8 cellular contexts compared by ENCODE assay signal in genomic region chr7:44881610-44882009, GRCh38. TPM values are rescaled to one million over a fixed set of nuclear protein-coding genes. Genes with fewer than 3 reads are reported as not detected.
DNase-seq lines count a peak whose midpoint lies in the region; ATAC-seq and TF ChIP-seq lines count a peak whose summit lies in the region.

No MANE protein-coding gene starts in this region.

- no peak overlapping the region for H3K9ac ChIP-seq in mucosa of rectum (ENCODE audit: low read depth in 1 of 2, low read length in 2 of 2)

- peak; percentile 48; the same call in 1 of the 2 replicates for TF ChIP-seq EP300 in Ishikawa (IDR thresholded peaks at IDR 0.05; ENCODE audit: borderline replicate concordance)

- H3K9me3 Mint-ChIP-seq in CD4-positive, CD25-positive, alpha-beta regulatory T cell, result peaks cover 0 to 11% (median 0%) of the 10 kb centered on the region in 7 donors

- H3K36me3 ChIP-seq in CD4-positive, CD25-positive, alpha-beta regulatory T cell (ENCODE audit: control insufficient read depth, insufficient read depth, low read length), result no peaks in the 10 kb centered on the region
- H3K36me3 ChIP-seq in mucosa of rectum (ENCODE audit: control insufficient read depth in 2 of 2, insufficient read depth in 2 of 2, low read length in 2 of 2), result peaks cover 0 to 8% of the 10 kb centered on the region in 2 donors

- peaks cover 11% of the 10 kb centered on the region for H3K36me3 Mint-ChIP-seq in CD4-positive, CD25-positive, alpha-beta regulatory T cell

- H3K4me1 Mint-ChIP-seq in CD4-positive, CD25-positive, alpha-beta regulatory T cell, result peaks cover 28 to 67% (median 47%) of the 10 kb centered on the region in 4 donors

- peaks cover 5% of the 10 kb centered on the region for H3K27me3 Mint-ChIP-seq in CD4-positive, CD25-positive, alpha-beta regulatory T cell

- no peak for ATAC-seq in CD4-positive, CD25-positive, alpha-beta regulatory T cell (ENCODE audit: low read depth in 2 of 2)
- no peak for ATAC-seq in HG03354 (IDR thresholded peaks at IDR 0.05; ENCODE audit: poor library complexity, severe bottlenecking, unreplicated experiment)
- no peak for ATAC-seq in HG03469 (IDR thresholded peaks at IDR 0.05; ENCODE audit: unreplicated experiment)

- no peaks in the 10 kb centered on the region for H3K27me3 ChIP-seq in CD4-positive, CD25-positive, alpha-beta regulatory T cell (ENCODE audit: control insufficient read depth, insufficient read depth, low read length)
- no peaks in the 10 kb centered on the region for H3K27me3 ChIP-seq in mucosa of rectum (ENCODE audit: control insufficient read depth in 2 of 2, insufficient read depth in 2 of 2, low read length in 2 of 2)

- peak overlapping the region; percentile 42 for H3K27ac ChIP-seq in CD4-positive, CD25-positive, alpha-beta regulatory T cell (ENCODE audit: insufficient read depth, low read length, poor library complexity, severe bottlenecking)
- H3K27ac ChIP-seq in mucosa of rectum (ENCODE audit: low read depth in 2 of 2, low read length in 2 of 2), result no peak overlapping the region

- peaks cover 64% of the 10 kb centered on the region for H3K4me1 ChIP-seq in CD4-positive, CD25-positive, alpha-beta regulatory T cell (ENCODE audit: control insufficient read depth, insufficient read depth, low read length, poor library complexity, severe bottlenecking)
- peaks cover 29 to 32% of the 10 kb centered on the region in 2 donors for H3K4me1 ChIP-seq in mucosa of rectum (ENCODE audit: control insufficient read depth in 2 of 2, insufficient read depth in 2 of 2, low read length in 2 of 2)

- TF ChIP-seq RAD21 in Ishikawa (IDR thresholded peaks at IDR 0.05; ENCODE audit: low read depth), result no peak

- DNase-seq in CD4-positive, CD25-positive, alpha-beta regulatory T cell, result peak in 1 of 3 donors; percentile 32
- DNase-seq in amniotic epithelial cell (ENCODE audit: low read depth) (peak; percentile 92), ureter (ENCODE audit: low spot score) (no peak)
- no peak for DNase-seq in activated CD8-positive, alpha-beta memory T cell treated with anti-CD3 and anti-CD28 coated beads, Interleukin-2, amount 50 U/mL, for 4 hours

- H3K4me3 ChIP-seq in CD4-positive, CD25-positive, alpha-beta regulatory T cell (ENCODE audit: low read depth, low read length), result peak overlapping the region; percentile 76
- peak overlapping the region; percentile 15 to 38 for H3K4me3 ChIP-seq in mucosa of rectum (ENCODE audit: low read length in 2 of 2)

- peaks cover 3 to 4% of the 10 kb centered on the region in 2 experiments for H3K9me3 ChIP-seq in CD4-positive, CD25-positive, alpha-beta regulatory T cell (ENCODE audit: control insufficient read depth in 2 of 2, low read length in 2 of 2)
- H3K9me3 ChIP-seq in mucosa of rectum (ENCODE audit: control insufficient read depth in 2 of 2, low read length in 2 of 2), result no peaks in the 10 kb centered on the region

- H3K4me3 Mint-ChIP-seq in CD4-positive, CD25-positive, alpha-beta regulatory T cell, result peak overlapping the region; percentile 43 to 95 (median 81)

- H3K27ac Mint-ChIP-seq in CD4-positive, CD25-positive, alpha-beta regulatory T cell, result peak overlapping the region in 1 of 3 donors; percentile 80

TF ChIP-seq in Ishikawa, 13 proteins besides CTCF, POLR2A, EP300 and RAD21:
- no peak for TF ChIP-seq TAF1 (IDR thresholded peaks at IDR 0.05; ENCODE audit: low read depth)
- no peak for TF ChIP-seq TCF12 (IDR thresholded peaks at IDR 0.05; ENCODE audit: low read depth)
- peak; percentile 76; the same call in 1 of the 2 replicates for TF ChIP-seq NFIC (IDR thresholded peaks at IDR 0.05)
- TF ChIP-seq YY1 (IDR thresholded peaks at IDR 0.05; ENCODE audit: low read depth), result no peak
- TF ChIP-seq ZBTB7A (IDR thresholded peaks at IDR 0.05; ENCODE audit: low read depth), result no peak
- TF ChIP-seq CEBPB (IDR thresholded peaks at IDR 0.05), result no peak
- peak; percentile 65 for TF ChIP-seq TEAD4 (IDR thresholded peaks at IDR 0.05)
- TF ChIP-seq, protein P1, sequence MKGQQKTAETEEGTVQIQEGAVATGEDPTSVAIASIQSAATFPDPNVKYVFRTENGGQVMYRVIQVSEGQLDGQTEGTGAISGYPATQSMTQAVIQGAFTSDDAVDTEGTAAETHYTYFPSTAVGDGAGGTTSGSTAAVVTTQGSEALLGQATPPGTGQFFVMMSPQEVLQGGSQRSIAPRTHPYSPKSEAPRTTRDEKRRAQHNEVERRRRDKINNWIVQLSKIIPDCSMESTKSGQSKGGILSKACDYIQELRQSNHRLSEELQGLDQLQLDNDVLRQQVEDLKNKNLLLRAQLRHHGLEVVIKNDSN (IDR thresholded peaks at IDR 0.05), result no peak
TF ChIP-seq in Ishikawa: peak in this region for 2.

RNA-seq across cellular contexts. Expression of gene PURB, which starts 3.7 kb away (rescaled TPM):
- 29.9 TPM for total RNA-seq in CD4-positive, CD25-positive, alpha-beta regulatory T cell
- 1 to 10 TPM; 1.1 to 2.5 (median 1.9) TPM for polyA plus RNA-seq in CD4-positive, CD25-positive, alpha-beta regulatory T cell
- 26.4 TPM for total RNA-seq in ureter

RNA-seq across cellular contexts. Expression of gene H2AZ2, which starts 33.7 kb away (rescaled TPM):
- 186 TPM for total RNA-seq in CD4-positive, CD25-positive, alpha-beta regulatory T cell
- polyA plus RNA-seq in CD4-positive, CD25-positive, alpha-beta regulatory T cell, result 100 to 1,000 TPM; 250 to 315 (median 275) TPM
- total RNA-seq in ureter, result 104 TPM
